In genomic region chr15:41254560-41254959, GRCh38 we compare ENCODE assay signal across 19 cellular contexts. TPM values are rescaled to one million over a fixed set of nuclear protein-coding genes. Genes with fewer than 3 reads are reported as not detected.
DNase-seq lines count a peak whose midpoint lies in the region; ATAC-seq and TF ChIP-seq lines count a peak whose summit lies in the region.
"Had no signal": no experiment of that assay in that cellular context is flagged by ENCODE, and none has a peak within 500 bp of the region (broad histone marks: within the 10 kb centered on the region; RNA-seq: fewer than 3 reads in every experiment).

No MANE protein-coding gene starts in this region.

- H3K9me3 Mint-ChIP-seq in activated T-cell treated with anti-CD3 and anti-CD28 coated beads, Interleukin-2, amount 50 U/mL, for 4 hours = no peaks in the 10 kb centered on the region

- no peaks in the 10 kb centered on the region for H3K9me2 ChIP-seq in SU-DHL-6 (replicated peaks; ENCODE audit: insufficient read depth, low read length)

- TF ChIP-seq CTCF in SU-DHL-6 (IDR thresholded peaks at IDR 0.05; ENCODE audit: insufficient read depth, low read length, poor library complexity, severe bottlenecking) = no peak

- H3K4me3 Mint-ChIP-seq in activated T-cell treated with anti-CD3 and anti-CD28 coated beads, Interleukin-2, amount 50 U/mL, for 4 hours = no peak overlapping the region

- H3K27me3 ChIP-seq in SU-DHL-6 (ENCODE audit: low read length) (no peaks in the 10 kb centered on the region), subcutaneous abdominal adipose tissue (ENCODE audit: control insufficient read depth in 5 of 5, insufficient read depth in 4 of 5, low read length in 5 of 5) (no peaks in the 10 kb centered on the region), SJCRH30 (no peaks in the 10 kb centered on the region)
- H3K27me3 ChIP-seq: SJSA1 had no signal

- peaks cover 14% of the 10 kb centered on the region for H3K36me3 Mint-ChIP-seq in activated T-cell treated with anti-CD3 and anti-CD28 coated beads, Interleukin-2, amount 50 U/mL, for 4 hours (ENCODE audit: insufficient read depth)

- H4K20me1 ChIP-seq in SU-DHL-6 (ENCODE audit: low read depth, low read length) = no peaks in the 10 kb centered on the region

- H3K27ac ChIP-seq in SU-DHL-6 (ENCODE audit: low read depth, low read length) = peak overlapping the region; percentile 30; the same call in 1 of the 2 replicates
- H3K27ac ChIP-seq in subcutaneous abdominal adipose tissue (ENCODE audit: low read depth, low read length) = peak overlapping the region; percentile 77
- H3K27ac ChIP-seq in SJCRH30 = no peak overlapping the region
- H3K27ac ChIP-seq: 22Rv1, RWPE1, SJSA1 had no signal

- H3K4me1 Mint-ChIP-seq in activated T-cell treated with anti-CD3 and anti-CD28 coated beads, Interleukin-2, amount 50 U/mL, for 4 hours (ENCODE audit: low read depth) = no peaks in the 10 kb centered on the region

- H3K9ac ChIP-seq in SU-DHL-6 (ENCODE audit: low read length) (0 out of 2 replicates have a peak overlapping the region, but pooled peaks have one; percentile 19), subcutaneous abdominal adipose tissue (ENCODE audit: low read length in 5 of 5) (no peak overlapping the region)

- H3K4me1 ChIP-seq in subcutaneous abdominal adipose tissue (ENCODE audit: control insufficient read depth in 5 of 5, insufficient read depth in 5 of 5, low read length in 5 of 5) = peaks cover 0 to 45% (median 29%) of the 10 kb centered on the region in 5 donors
- H3K4me1 ChIP-seq in SJCRH30 = no peaks in the 10 kb centered on the region

- H3K36me3 ChIP-seq in SU-DHL-6 (ENCODE audit: low read length) (peaks cover 2% of the 10 kb centered on the region; the same call in 1 of the 2 replicates), subcutaneous abdominal adipose tissue (ENCODE audit: control insufficient read depth in 5 of 5, insufficient read depth in 5 of 5, low read length in 5 of 5) (peaks cover 12 to 26% (median 13%) of the 10 kb centered on the region in 5 donors), SJCRH30 (peaks cover 6% of the 10 kb centered on the region; the same call in 1 of the 2 replicates)

- no peaks in the 10 kb centered on the region for H3K79me2 ChIP-seq in SU-DHL-6 (ENCODE audit: insufficient read depth, low read length)

- DNase-seq in NCI-H2107 treated with DMSO at 0.1 percent for 48 hours (lab: John Stamatoyannopoulos, UW; ENCODE audit: unreplicated experiment) (peak; percentile 4), NCI-H2107 (lab: John Stamatoyannopoulos, UW) (no peak), NAMALWA (ENCODE audit: low spot score) (peak; percentile 29), SJCRH30 (no peak)
- DNase-seq in activated T-cell treated with anti-CD3 and anti-CD28 coated beads, Interleukin-2, amount 50 U/mL, for 4 hours = no peak
- DNase-seq: C1 segment of cervical spinal cord, DMS79 treated with DMSO at 0.1 percent for 48 hours, GDM1, NCI-H1436, NCI-H2029, NCI-H510A, OCI-M1, SW 1271 had no signal

- H2AFZ ChIP-seq in SU-DHL-6 (ENCODE audit: low read depth, low read length, severe bottlenecking) = peak overlapping the region; percentile 27

- no peaks in the 10 kb centered on the region for H3K9me3 ChIP-seq in SU-DHL-6 (ENCODE audit: insufficient read depth, low read length)
- H3K9me3 ChIP-seq in subcutaneous abdominal adipose tissue (ENCODE audit: control insufficient read depth in 5 of 5, low read length in 5 of 5) = no peaks in the 10 kb centered on the region
- H3K9me3 ChIP-seq in SJCRH30 (replicated peaks) = no peaks in the 10 kb centered on the region
- H3K9me3 ChIP-seq: SJSA1 had no signal

- no peaks in the 10 kb centered on the region for H3K27me3 Mint-ChIP-seq in activated T-cell treated with anti-CD3 and anti-CD28 coated beads, Interleukin-2, amount 50 U/mL, for 4 hours (ENCODE audit: low read depth)

- peak overlapping the region; percentile 44 for H3K4me2 ChIP-seq in SU-DHL-6 (ENCODE audit: low read depth, low read length, poor library complexity, severe bottlenecking)

- H3K4me3 ChIP-seq in SU-DHL-6 (ENCODE audit: insufficient read depth, low read length, poor library complexity, severe bottlenecking) (no peak overlapping the region), subcutaneous abdominal adipose tissue (ENCODE audit: low read depth in 1 of 5, low read length in 5 of 5) (no peak overlapping the region), SJCRH30 (no peak overlapping the region)
- H3K4me3 ChIP-seq: SJSA1 had no signal

- no peak for ATAC-seq in activated T-cell treated with anti-CD3 and anti-CD28 coated beads, Interleukin-2, amount 50 U/mL, for 4 hours
- no peak for ATAC-seq in GM19397 (IDR thresholded peaks at IDR 0.05; ENCODE audit: unreplicated experiment)

- peaks cover 9% of the 10 kb centered on the region; the same call in 1 of the 2 replicates for H3F3A ChIP-seq in SU-DHL-6 (ENCODE audit: insufficient read depth)

RNA-seq across cellular contexts. Expression of gene CHP1, which starts 23.5 kb away (rescaled TPM):
- total RNA-seq in activated T-cell treated with anti-CD3 and anti-CD28 coated beads, Interleukin-2, amount 50 U/mL, for 4 hours = 10 to 100 TPM; 43.2 to 53.3 (median 46.7) TPM
- total RNA-seq in SJCRH30 (2014; rRNA removed; shearing (Covaris generic)) = 86.6 and 87.9 TPM in 2 replicates

RNA-seq across cellular contexts. Expression of gene EXD1, which starts 24.0 kb away (rescaled TPM):
- total RNA-seq in activated T-cell treated with anti-CD3 and anti-CD28 coated beads, Interleukin-2, amount 50 U/mL, for 4 hours = not detected
- total RNA-seq in SJCRH30 (2014; rRNA removed; shearing (Covaris generic)) = not detected in 2 replicates
- total RNA-seq: SJSA1 had no signal

Comparison
In these comparisons a context has a peak if more than half of its experiments do, and no peak if none do; other contexts are left out.
1. DNase-seq: peak in NCI-H2107 treated with DMSO at 0.1 percent for 48 hours (single experiment) and NAMALWA (single experiment); none in NCI-H2107 (single experiment), activated T-cell treated with anti-CD3 and anti-CD28 coated beads, Interleukin-2, amount 50 U/mL, for 4 hours (single experiment) and SJCRH30 (0 of 2).